ENCODE assay signal across 8 cellular contexts in genomic region chr17:1516403-1517161, GRCh38. TPM values are rescaled to one million over a fixed set of nuclear protein-coding genes. Genes with fewer than 3 reads are reported as not detected.
DNase-seq lines count a peak whose midpoint lies in the region; ATAC-seq and TF ChIP-seq lines count a peak whose summit lies in the region.

INPP5K (minus strand) TSS chr17:1516612; CDS start chr17:1516499, 113 bp downstream.

- no peaks in the 10 kb centered on the region for H3K27me3 Mint-ChIP-seq in effector memory CD8-positive, alpha-beta T cell
- H3K27me3 Mint-ChIP-seq in memory B cell = no peaks in the 10 kb centered on the region

- peak; percentile 88 for ATAC-seq in effector memory CD8-positive, alpha-beta T cell (replicated peaks)
- ATAC-seq in memory B cell (ENCODE audit: low read depth) = peak; percentile 86

- H3K4me3 Mint-ChIP-seq in effector memory CD8-positive, alpha-beta T cell = peak within 1 kb of the TSS; percentile 86
- peak within 1 kb of the TSS; percentile 90 for H3K4me3 Mint-ChIP-seq in memory B cell

- H3K36me3 Mint-ChIP-seq in effector memory CD8-positive, alpha-beta T cell (ENCODE audit: insufficient read depth) = peaks cover 20% of the 10 kb centered on the region
- H3K36me3 Mint-ChIP-seq in memory B cell = peaks cover 6% of the 10 kb centered on the region

- DNase-seq in COR-L47 (lab: John Stamatoyannopoulos, UW) = peak; percentile 86
- peak; percentile 99 for DNase-seq in GM20000 (ENCODE audit: low spot score)
- DNase-seq in HT-29 (ENCODE audit: low spot score) = peak; percentile 93
- peak; percentile 98 for DNase-seq in NOMO-1 (lab: John Stamatoyannopoulos, UW; ENCODE audit: unreplicated experiment in 2 of 2)
- DNase-seq in activated CD8-positive, alpha-beta memory T cell treated with anti-CD3 and anti-CD28 coated beads for 4 hours (ENCODE audit: low read depth in 2 of 2) = peak; percentile 94 to 96
- peak; percentile 96 to 97 (median 96) for DNase-seq in effector memory CD8-positive, alpha-beta T cell
- peak; percentile 90 to 96 for DNase-seq in memory B cell (ENCODE audit: low spot score in 2 of 2)
- peak; percentile 96 for DNase-seq in stimulated activated CD8-positive, alpha-beta memory T cell treated with anti-CD3 and anti-CD28 coated beads, Interleukin-12 subunit alpha, Interleukin-12 subunit beta, amount 100 ng/mL, for 24 hours (ENCODE audit: extremely low read depth)

- H3K27ac Mint-ChIP-seq in effector memory CD8-positive, alpha-beta T cell = peak within 1 kb of the TSS; percentile 85 to 89
- H3K27ac Mint-ChIP-seq in memory B cell = peak within 1 kb of the TSS; percentile 90

- peaks cover 15 to 18% of the 10 kb centered on the region in 2 donors for H3K4me1 Mint-ChIP-seq in effector memory CD8-positive, alpha-beta T cell (ENCODE audit: low read depth in 2 of 2)
- H3K4me1 Mint-ChIP-seq in memory B cell = peaks cover 10% of the 10 kb centered on the region

- no peak for TF ChIP-seq CTCF in GM20000 (IDR thresholded peaks at IDR 0.05; ENCODE audit: extremely low read depth, missing control alignments)

- H3K9me3 Mint-ChIP-seq in effector memory CD8-positive, alpha-beta T cell = no peaks in the 10 kb centered on the region
- H3K9me3 Mint-ChIP-seq in memory B cell = no peaks in the 10 kb centered on the region

RNA-seq across cellular contexts. Expression of gene INPP5K, which starts in this region (rescaled TPM):
- total RNA-seq in HT-29 (2014; rRNA removed; shearing (Covaris generic)) = 51.5 and 75.5 TPM in 2 replicates

Comparison
In these comparisons a context has a peak if more than half of its experiments do, and no peak if none do; other contexts are left out.
1. Peak in every context shown above with its lines: DNase-seq and ATAC-seq.